ENCODE assay signal across 18 cellular contexts in genomic region chr11:132981146-132981956, GRCh38.
"Had no signal": no experiment of that assay in that cellular context is flagged by ENCODE, and none has a peak within 500 bp of the region (broad histone marks: within the 10 kb centered on the region; RNA-seq: fewer than 3 reads in every experiment).

No MANE protein-coding gene starts in this region.

- H3K4me1 ChIP-seq: foreskin keratinocyte, psoas muscle, sigmoid colon, testis had no signal

- H3K36me3 ChIP-seq: neutrophil, sigmoid colon, tibial nerve had no signal

- FAIRE-seq: colon, kidney had no signal

- H3K27me3 ChIP-seq: foreskin keratinocyte, neutrophil, sigmoid colon, testis, tibial nerve had no signal

- H3K4me3 Mint-ChIP-seq: dendritic cell treated with granulocyte-macrophage colony-stimulating factor and Interleukin-4, amounts not matched to agents 40 ng/mL and 50 ng/mL, for 4 days; naive thymus-derived CD4-positive, alpha-beta T cell; stimulated activated naive B cell treated with anti-CD40 and anti-IgM and Interleukin-4, amounts not matched to agents 10 μg/mL and 1 μg/mL and 100 μg/mL, for 72 hours; stimulated activated naive CD8-positive, alpha-beta T cell treated with anti-CD3 and anti-CD28 coated beads, Interleukin-15, amount 100 ng/mL, for 72 hours had no signal

- H3K9me3 Mint-ChIP-seq: dendritic cell treated with granulocyte-macrophage colony-stimulating factor and Interleukin-4, amounts not matched to agents 40 ng/mL and 50 ng/mL, for 4 days had no signal

- H3K9me3 ChIP-seq: neutrophil, psoas muscle, sigmoid colon, testis, tibial nerve had no signal

- H3K27me3 Mint-ChIP-seq: dendritic cell treated with granulocyte-macrophage colony-stimulating factor and Interleukin-4, amounts not matched to agents 40 ng/mL and 50 ng/mL, for 4 days; stimulated activated naive B cell treated with anti-CD40 and anti-IgM and Interleukin-4, amounts not matched to agents 10 μg/mL and 1 μg/mL and 100 μg/mL, for 72 hours; stimulated activated naive CD8-positive, alpha-beta T cell treated with anti-CD3 and anti-CD28 coated beads, Interleukin-15, amount 100 ng/mL, for 72 hours had no signal

- H3K27ac Mint-ChIP-seq: dendritic cell treated with granulocyte-macrophage colony-stimulating factor and Interleukin-4, amounts not matched to agents 40 ng/mL and 50 ng/mL, for 4 days; naive thymus-derived CD4-positive, alpha-beta T cell; stimulated activated naive B cell treated with anti-CD40 and anti-IgM and Interleukin-4, amounts not matched to agents 10 μg/mL and 1 μg/mL and 100 μg/mL, for 72 hours; stimulated activated naive CD8-positive, alpha-beta T cell treated with anti-CD3 and anti-CD28 coated beads, Interleukin-15, amount 100 ng/mL, for 72 hours had no signal

- H3K36me3 Mint-ChIP-seq: naive thymus-derived CD4-positive, alpha-beta T cell; stimulated activated naive B cell treated with anti-CD40 and anti-IgM and Interleukin-4, amounts not matched to agents 10 μg/mL and 1 μg/mL and 100 μg/mL, for 72 hours had no signal

- H3K4me3 ChIP-seq: lung, psoas muscle, sigmoid colon, skin epidermis, testis, tibial nerve had no signal

- H3K4me1 Mint-ChIP-seq: naive thymus-derived CD4-positive, alpha-beta T cell; stimulated activated naive B cell treated with anti-CD40 and anti-IgM and Interleukin-4, amounts not matched to agents 10 μg/mL and 1 μg/mL and 100 μg/mL, for 72 hours; stimulated activated naive CD8-positive, alpha-beta T cell treated with anti-CD3 and anti-CD28 coated beads, Interleukin-15, amount 100 ng/mL, for 72 hours had no signal

- ATAC-seq: foreskin keratinocyte; left colon; left ventricle myocardium superior; naive thymus-derived CD4-positive, alpha-beta T cell; psoas muscle; stimulated activated naive B cell treated with anti-CD40 and anti-IgM and Interleukin-4, amounts not matched to agents 10 μg/mL and 1 μg/mL and 100 μg/mL, for 72 hours; stimulated activated naive CD8-positive, alpha-beta T cell treated with anti-CD3 and anti-CD28 coated beads, Interleukin-15, amount 100 ng/mL, for 72 hours had no signal

- DNase-seq: foreskin keratinocyte; kidney; left colon; left ventricle myocardium superior; naive thymus-derived CD4-positive, alpha-beta T cell; psoas muscle; sigmoid colon; stimulated activated CD4-positive, alpha-beta T cell treated with anti-CD3 and anti-CD28 coated beads, Interleukin-2, amount 100 ng/mL, for 24 hours; stimulated activated CD4-positive, alpha-beta T cell treated with anti-CD3 and anti-CD28 coated beads, Interleukin-4, amount 100 ng/mL, for 4 hours; stimulated activated naive B cell treated with anti-CD40 and anti-IgM and Interleukin-4, amounts not matched to agents 10 μg/mL and 1 μg/mL and 100 μg/mL, for 72 hours; stimulated activated naive CD8-positive, alpha-beta T cell treated with anti-CD3 and anti-CD28 coated beads, Interleukin-15, amount 100 ng/mL, for 72 hours; testis had no signal

- H3K27ac ChIP-seq: foreskin keratinocyte, neutrophil, psoas muscle, sigmoid colon, skin epidermis, testis, tibial nerve had no signal
